ENCODE assay signal across 1 cellular context in the genomic region with DNA sequence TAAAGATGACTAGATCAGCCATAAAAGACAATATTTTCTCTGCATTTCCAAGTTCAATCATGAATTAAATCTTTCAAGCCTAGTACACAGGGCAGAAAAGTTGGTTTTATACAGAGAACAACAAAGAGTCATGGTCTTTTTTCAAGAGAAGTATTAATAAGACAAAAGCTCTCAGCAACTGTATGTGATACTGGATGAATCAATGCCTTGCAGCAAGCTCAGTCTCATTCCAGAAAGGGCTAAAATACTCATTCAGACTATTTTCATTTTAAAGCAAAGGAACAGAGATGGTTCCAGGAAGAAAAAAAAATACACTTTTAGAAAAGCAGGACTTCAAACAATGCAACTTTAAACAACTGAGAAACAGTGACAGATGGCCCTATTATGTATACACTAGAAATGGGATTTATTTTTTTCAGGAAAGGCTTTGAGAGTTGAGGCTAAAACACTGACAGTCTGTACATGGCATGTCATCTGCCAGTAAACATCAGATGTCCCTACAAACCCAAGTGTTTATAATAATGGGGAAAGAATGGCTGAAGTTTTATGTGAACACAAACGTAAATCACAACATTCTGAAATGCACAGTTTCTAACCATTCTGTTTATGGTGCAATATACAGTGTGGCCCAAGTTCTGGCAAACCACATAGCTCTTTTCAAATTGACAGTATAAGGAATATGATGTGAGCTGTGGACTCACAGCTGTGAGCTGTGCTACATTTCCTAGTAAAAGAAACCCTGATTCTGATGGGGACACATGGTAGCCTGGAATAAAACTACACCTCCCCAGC.
TF ChIP-seq lines count a peak whose summit lies in the region.

No MANE protein-coding gene starts in this region.

TF ChIP-seq in HCT116, 20 proteins besides CTCF, POLR2A, EP300 and RAD21:
- TF ChIP-seq, protein P1, sequence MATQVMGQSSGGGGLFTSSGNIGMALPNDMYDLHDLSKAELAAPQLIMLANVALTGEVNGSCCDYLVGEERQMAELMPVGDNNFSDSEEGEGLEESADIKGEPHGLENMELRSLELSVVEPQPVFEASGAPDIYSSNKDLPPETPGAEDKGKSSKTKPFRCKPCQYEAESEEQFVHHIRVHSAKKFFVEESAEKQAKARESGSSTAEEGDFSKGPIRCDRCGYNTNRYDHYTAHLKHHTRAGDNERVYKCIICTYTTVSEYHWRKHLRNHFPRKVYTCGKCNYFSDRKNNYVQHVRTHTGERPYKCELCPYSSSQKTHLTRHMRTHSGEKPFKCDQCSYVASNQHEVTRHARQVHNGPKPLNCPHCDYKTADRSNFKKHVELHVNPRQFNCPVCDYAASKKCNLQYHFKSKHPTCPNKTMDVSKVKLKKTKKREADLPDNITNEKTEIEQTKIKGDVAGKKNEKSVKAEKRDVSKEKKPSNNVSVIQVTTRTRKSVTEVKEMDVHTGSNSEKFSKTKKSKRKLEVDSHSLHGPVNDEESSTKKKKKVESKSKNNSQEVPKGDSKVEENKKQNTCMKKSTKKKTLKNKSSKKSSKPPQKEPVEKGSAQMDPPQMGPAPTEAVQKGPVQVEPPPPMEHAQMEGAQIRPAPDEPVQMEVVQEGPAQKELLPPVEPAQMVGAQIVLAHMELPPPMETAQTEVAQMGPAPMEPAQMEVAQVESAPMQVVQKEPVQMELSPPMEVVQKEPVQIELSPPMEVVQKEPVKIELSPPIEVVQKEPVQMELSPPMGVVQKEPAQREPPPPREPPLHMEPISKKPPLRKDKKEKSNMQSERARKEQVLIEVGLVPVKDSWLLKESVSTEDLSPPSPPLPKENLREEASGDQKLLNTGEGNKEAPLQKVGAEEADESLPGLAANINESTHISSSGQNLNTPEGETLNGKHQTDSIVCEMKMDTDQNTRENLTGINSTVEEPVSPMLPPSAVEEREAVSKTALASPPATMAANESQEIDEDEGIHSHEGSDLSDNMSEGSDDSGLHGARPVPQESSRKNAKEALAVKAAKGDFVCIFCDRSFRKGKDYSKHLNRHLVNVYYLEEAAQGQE (IDR thresholded peaks at IDR 0.05; ENCODE audit: low read depth), result no peak
- TF ChIP-seq SP1 (IDR thresholded peaks at IDR 0.05; ENCODE audit: low read depth) (no peak), TCF7L2 (IDR thresholded peaks at IDR 0.05; ENCODE audit: borderline replicate concordance, extremely low read depth, insufficient read depth, insufficient read length) (no peak), POLR2AphosphoS5 (IDR thresholded peaks at IDR 0.05; ENCODE audit: low read depth, low read length) (no peak), SIN3A (IDR thresholded peaks at IDR 0.05; ENCODE audit: low read depth) (no peak), CEBPB (IDR thresholded peaks at IDR 0.05; ENCODE audit: low read depth) (no peak), EGR1 (IDR thresholded peaks at IDR 0.05; ENCODE audit: low read depth) (no peak), EZH2 (IDR thresholded peaks at IDR 0.05) (no peak)
- TF ChIP-seq, protein P2, sequence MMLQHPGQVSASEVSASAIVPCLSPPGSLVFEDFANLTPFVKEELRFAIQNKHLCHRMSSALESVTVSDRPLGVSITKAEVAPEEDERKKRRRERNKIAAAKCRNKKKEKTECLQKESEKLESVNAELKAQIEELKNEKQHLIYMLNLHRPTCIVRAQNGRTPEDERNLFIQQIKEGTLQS (IDR thresholded peaks at IDR 0.05), result no peak
- TF ChIP-seq, protein P3, sequence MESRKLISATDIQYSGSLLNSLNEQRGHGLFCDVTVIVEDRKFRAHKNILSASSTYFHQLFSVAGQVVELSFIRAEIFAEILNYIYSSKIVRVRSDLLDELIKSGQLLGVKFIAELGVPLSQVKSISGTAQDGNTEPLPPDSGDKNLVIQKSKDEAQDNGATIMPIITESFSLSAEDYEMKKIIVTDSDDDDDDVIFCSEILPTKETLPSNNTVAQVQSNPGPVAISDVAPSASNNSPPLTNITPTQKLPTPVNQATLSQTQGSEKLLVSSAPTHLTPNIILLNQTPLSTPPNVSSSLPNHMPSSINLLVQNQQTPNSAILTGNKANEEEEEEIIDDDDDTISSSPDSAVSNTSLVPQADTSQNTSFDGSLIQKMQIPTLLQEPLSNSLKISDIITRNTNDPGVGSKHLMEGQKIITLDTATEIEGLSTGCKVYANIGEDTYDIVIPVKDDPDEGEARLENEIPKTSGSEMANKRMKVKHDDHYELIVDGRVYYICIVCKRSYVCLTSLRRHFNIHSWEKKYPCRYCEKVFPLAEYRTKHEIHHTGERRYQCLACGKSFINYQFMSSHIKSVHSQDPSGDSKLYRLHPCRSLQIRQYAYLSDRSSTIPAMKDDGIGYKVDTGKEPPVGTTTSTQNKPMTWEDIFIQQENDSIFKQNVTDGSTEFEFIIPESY (IDR thresholded peaks at IDR 0.05; ENCODE audit: extremely low read depth, insufficient replicate concordance, low read length), result no peak
